ENCODE assay signal across 9 cellular contexts in the genomic region with DNA sequence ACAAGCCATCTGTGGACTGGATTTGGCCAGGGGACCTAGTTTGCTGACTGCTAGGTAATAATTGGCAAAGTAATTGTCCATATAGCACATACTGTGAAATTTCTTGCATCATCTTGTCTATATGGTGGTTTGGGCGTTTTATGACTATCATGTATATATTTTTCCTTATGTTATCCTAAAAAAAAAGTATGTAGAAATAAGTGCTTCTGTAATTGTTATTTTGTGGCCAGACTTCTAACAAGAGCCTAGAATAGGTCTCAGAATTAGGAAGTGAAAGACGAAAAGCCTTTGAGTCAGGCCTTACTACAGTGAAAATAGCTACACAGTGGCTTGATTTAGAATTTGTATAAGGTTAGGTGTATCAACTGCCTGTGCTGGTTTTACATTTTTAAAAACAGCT. TPM values are rescaled to one million over a fixed set of nuclear protein-coding genes. Genes with fewer than 3 reads are reported as not detected.
A peak's percentile ranks its signal among the peaks of the same experiment; 100 is the strongest.
DNase-seq lines count a peak whose midpoint lies in the region; ATAC-seq and TF ChIP-seq lines count a peak whose summit lies in the region.
"Had no signal": no experiment of that assay in that cellular context is flagged by ENCODE, and none has a peak within 500 bp of the region (broad histone marks: within the 10 kb centered on the region; RNA-seq: fewer than 3 reads in every experiment).

No MANE protein-coding gene starts in this region.

- no peak overlapping the region for H2BK15ac ChIP-seq in mesendoderm (replicated peaks; ENCODE audit: low read depth)

- H3K79me2 ChIP-seq in PC-3 (ENCODE audit: low read length) = peaks cover 77% of the 10 kb centered on the region
- peaks cover 19% of the 10 kb centered on the region for H3K79me2 ChIP-seq in mesendoderm (ENCODE audit: control insufficient read depth, insufficient read depth, low read length)

- H3F3A ChIP-seq in PC-3 (ENCODE audit: low read length, unreplicated experiment) = no peaks in the 10 kb centered on the region

- H3K27me3 Mint-ChIP-seq in CD14-positive monocyte (ENCODE audit: low read depth in 3 of 3) = no peaks in the 10 kb centered on the region

- no CpG with 5 or more reads among the region's 2 CpGs for WGBS in mesendoderm (ENCODE audit: extremely low coverage, insufficient coverage, low lambda C conversion rate)

- peak overlapping the region; percentile 67 to 95 for H3K4me3 Mint-ChIP-seq in CD14-positive monocyte

- no peaks in the 10 kb centered on the region for H3K36me3 ChIP-seq in breast epithelium
- H3K36me3 ChIP-seq in PC-3 (ENCODE audit: low read depth, low read length) = no peaks in the 10 kb centered on the region
- H3K36me3 ChIP-seq in mesendoderm (ENCODE audit: control insufficient read depth, insufficient read depth, low read length) = no peaks in the 10 kb centered on the region

- peaks cover 4 to 13% of the 10 kb centered on the region in 2 donors for H3K36me3 Mint-ChIP-seq in CD14-positive monocyte

- no peaks in the 10 kb centered on the region for H3K9me2 ChIP-seq in PC-3 (replicated peaks; ENCODE audit: low read length)

- POLR2A ChIA-PET in PC-3 (lab: Charles Lee; ENCODE audit: unreplicated experiment) = interaction anchor here (0.6 to 0.7 kb wide), 2 partner anchors 150 to 849 kb away, joined by 3 read pairs; no protein-coding TSS in a partner anchor

- no peak overlapping the region for H3K56ac ChIP-seq in mesendoderm (ENCODE audit: low read length)

- H4K8ac ChIP-seq in mesendoderm (ENCODE audit: low read depth, low read length) = no peak overlapping the region

- H3K9me3 ChIP-seq in breast epithelium = no peaks in the 10 kb centered on the region
- no peaks in the 10 kb centered on the region for H3K9me3 ChIP-seq in PC-3 (ENCODE audit: low read length)

- no peak overlapping the region for H4K5ac ChIP-seq in mesendoderm (ENCODE audit: low read length)

- H3K4me3 ChIP-seq in breast epithelium (no peak overlapping the region), PC-3 (ENCODE audit: low read length) (no peak overlapping the region), mesendoderm (ENCODE audit: low read length) (no peak overlapping the region)

- CTCF ChIA-PET in PC-3 (lab: Charles Lee) = no interaction called here

- H3K9ac ChIP-seq in PC-3 (ENCODE audit: low read length) = no peak overlapping the region
- no peak overlapping the region for H3K9ac ChIP-seq in mesendoderm (ENCODE audit: low read length)

- H3K4ac ChIP-seq in mesendoderm (ENCODE audit: low read depth, low read length) = no peak overlapping the region

- intact Hi-C loops in CD14-positive monocyte (cut with micrococcal nuclease) = loop anchor here (5.0 to 10.0 kb wide), 4 partner anchors 75 to 478 kb away; no protein-coding TSS in a partner anchor
- intact Hi-C loops in breast epithelium (cut with DNase I; ENCODE audit: low total_unique reads) = no loop called here
- intact Hi-C loops in PC-3 (cut with micrococcal nuclease) = loop anchor here (5.0 to 10.0 kb wide), 4 partner anchors 88 to 305 kb away; no protein-coding TSS in a partner anchor

- peak overlapping the region; percentile 38 to 86 (median 76) for H3K27ac Mint-ChIP-seq in CD14-positive monocyte

- no peak for TF ChIP-seq POLR2A in breast epithelium (IDR thresholded peaks at IDR 0.05)

- DNase-seq in CD14-positive monocyte (ENCODE audit: low spot score) = no peak
- DNase-seq in SKM-1 (lab: John Stamatoyannopoulos, UW; ENCODE audit: unreplicated experiment) = peak; percentile 67
- DNase-seq in HuH-7.5 (ENCODE audit: low spot score) = no peak
- DNase-seq in breast epithelium (ENCODE audit: low spot score in 2 of 2) = no peak
- DNase-seq in PC-3 = no peak
- no peak for DNase-seq in mesendoderm
- DNase-seq: activated gamma-delta T cell had no signal

- H3K9me3 Mint-ChIP-seq in CD14-positive monocyte = peaks cover 0 to 8% (median 4%) of the 10 kb centered on the region in 7 donors

- H4K20me1 ChIP-seq in PC-3 (ENCODE audit: low read length) = peaks cover 12% of the 10 kb centered on the region

- H3K4me1 Mint-ChIP-seq in CD14-positive monocyte = peaks cover 32% of the 10 kb centered on the region

- H2BK120ac ChIP-seq in mesendoderm (ENCODE audit: low read depth, low read length) = no peak overlapping the region

- no peaks in the 10 kb centered on the region for H3K79me1 ChIP-seq in mesendoderm (ENCODE audit: low read length)

- no peak overlapping the region for H3K27ac ChIP-seq in breast epithelium
- no peak overlapping the region for H3K27ac ChIP-seq in PC-3 (ENCODE audit: low read length)
- H3K27ac ChIP-seq in mesendoderm (ENCODE audit: low read depth, low read length) = no peak overlapping the region

- no peak overlapping the region for H3K4me2 ChIP-seq in PC-3 (ENCODE audit: low read length)
- no peak overlapping the region for H3K4me2 ChIP-seq in mesendoderm (ENCODE audit: low read length)

- H2BK5ac ChIP-seq in mesendoderm (ENCODE audit: low read length) = no peak overlapping the region

- H3K27me3 ChIP-seq in breast epithelium (no peaks in the 10 kb centered on the region), PC-3 (ENCODE audit: low read length) (no peaks in the 10 kb centered on the region), mesendoderm (ENCODE audit: insufficient read depth, low read length, poor library complexity) (no peaks in the 10 kb centered on the region)

- H2AK5ac ChIP-seq in mesendoderm (ENCODE audit: low read length) = no peak overlapping the region

- no peak overlapping the region for H3K23ac ChIP-seq in mesendoderm (ENCODE audit: low read length)

- TF ChIP-seq CTCF in CD14-positive monocyte (IDR thresholded peaks at IDR 0.05) (no peak), breast epithelium (IDR thresholded peaks at IDR 0.05) (no peak), PC-3 (conservative IDR thresholded peaks at IDR 0.05; ENCODE audit: low read depth, low read length) (no peak)

- H2AFZ ChIP-seq in PC-3 (ENCODE audit: low read length) = no peak overlapping the region

- no peak overlapping the region for H3K18ac ChIP-seq in mesendoderm (ENCODE audit: low read length)

- ATAC-seq in GM19328 (IDR thresholded peaks at IDR 0.05; ENCODE audit: unreplicated experiment) (peak; percentile 41), HG03135 (IDR thresholded peaks at IDR 0.05; ENCODE audit: unreplicated experiment) (peak; percentile 36), PC-3 (no peak)

- H3K4me1 ChIP-seq in breast epithelium (peaks cover 0 to 10% of the 10 kb centered on the region in 2 donors), PC-3 (ENCODE audit: insufficient read depth, low read length) (peaks cover 25% of the 10 kb centered on the region), mesendoderm (ENCODE audit: control insufficient read depth, low read depth, low read length) (peaks cover 3% of the 10 kb centered on the region)

- no TSS peak for BruUV-seq in PC-3 (replicated peaks; lab: Mats Ljungman, UMichigan)

RNA-seq across cellular contexts. Expression of gene FNDC3A, which starts 4.2 kb away (rescaled TPM):
- 10 to 100 TPM in 1 of 2 donors, 1 to 10 TPM in 1; 8.3 to 12.0 TPM for polyA plus RNA-seq in CD14-positive monocyte
- 10 to 100 TPM; 45.3 to 85.8 (median 57.7) TPM for total RNA-seq in breast epithelium
- 13.3 and 15.6 TPM in 2 replicates for total RNA-seq in PC-3 (2014; rRNA removed)
- 15.6 TPM for polyA plus RNA-seq in mesendoderm (2013, experiment 1 of 2)
- 16.3 TPM for polyA plus RNA-seq in mesendoderm (2013, experiment 2 of 2)
